Comparison of ENCODE assay signal across 16 cellular contexts in genomic region chr11:44942029-44942710, GRCh38. TPM values are rescaled to one million over a fixed set of nuclear protein-coding genes. Genes with fewer than 3 reads are reported as not detected.
DNase-seq lines count a peak whose midpoint lies in the region; ATAC-seq and TF ChIP-seq lines count a peak whose summit lies in the region.
"Had no signal": no experiment of that assay in that cellular context is flagged by ENCODE, and none has a peak within 500 bp of the region (broad histone marks: within the 10 kb centered on the region; RNA-seq: fewer than 3 reads in every experiment).

No MANE protein-coding gene starts in this region.

- POLR2A ChIA-PET in activated CD8-positive, alpha-beta T cell treated with anti-CD3 and anti-CD28 coated beads, Interleukin-2, amount 10 ng/mL, durations not matched to agents 7 days and 5 days (lab: Charles Lee): no interaction called here
- POLR2A ChIA-PET in activated CD8-positive, alpha-beta T cell treated with anti-CD3 and anti-CD28 coated beads for 36 hours (lab: Charles Lee): interaction anchor here (1.2 kb wide), 1 partner anchor 35 kb away, joined by 3 read pairs; no protein-coding TSS in a partner anchor
- POLR2A ChIA-PET in A673 (lab: Charles Lee; ENCODE audit: low non-redundant PET): no interaction called here

- peaks cover 3% of the 10 kb centered on the region for H3K27me3 Mint-ChIP-seq in activated CD8-positive, alpha-beta T cell treated with anti-CD3 and anti-CD28 coated beads, Interleukin-2, amount 10 ng/mL, durations not matched to agents 7 days and 5 days (ENCODE audit: low read depth)
- no peaks in the 10 kb centered on the region for H3K27me3 Mint-ChIP-seq in activated CD8-positive, alpha-beta T cell treated with anti-CD3 and anti-CD28 coated beads for 36 hours
- no peaks in the 10 kb centered on the region for H3K27me3 Mint-ChIP-seq in effector memory CD8-positive, alpha-beta T cell
- H3K27me3 Mint-ChIP-seq: T-cell had no signal

- H3K4me3 Mint-ChIP-seq in activated CD8-positive, alpha-beta T cell treated with anti-CD3 and anti-CD28 coated beads, Interleukin-2, amount 10 ng/mL, durations not matched to agents 7 days and 5 days: no peak overlapping the region
- no peak overlapping the region for H3K4me3 Mint-ChIP-seq in activated CD8-positive, alpha-beta T cell treated with anti-CD3 and anti-CD28 coated beads for 36 hours
- H3K4me3 Mint-ChIP-seq in effector memory CD8-positive, alpha-beta T cell: peak overlapping the region; percentile 31 to 48

- H3K27ac Mint-ChIP-seq in activated CD8-positive, alpha-beta T cell treated with anti-CD3 and anti-CD28 coated beads, Interleukin-2, amount 10 ng/mL, durations not matched to agents 7 days and 5 days: peak overlapping the region; percentile 53
- no peak overlapping the region for H3K27ac Mint-ChIP-seq in activated CD8-positive, alpha-beta T cell treated with anti-CD3 and anti-CD28 coated beads for 36 hours
- H3K27ac Mint-ChIP-seq in effector memory CD8-positive, alpha-beta T cell: peak overlapping the region; percentile 74 to 90

- no peak overlapping the region for H3K4me3 ChIP-seq in neutrophil (ENCODE audit: low read depth in 1 of 2, low read length in 1 of 2)
- H3K4me3 ChIP-seq in A673 (ENCODE audit: low read depth, low read length, poor library complexity, severe bottlenecking): no peak overlapping the region
- H3K4me3 ChIP-seq: tibial artery had no signal

- TF ChIP-seq CTCF in activated CD8-positive, alpha-beta T cell treated with anti-CD3 and anti-CD28 coated beads for 36 hours (IDR thresholded peaks at IDR 0.05): no peak
- TF ChIP-seq CTCF in neutrophil (IDR thresholded peaks at IDR 0.05) (no peak), A673 (conservative IDR thresholded peaks at IDR 0.05; ENCODE audit: low read depth, low read length) (no peak)

- CTCF ChIA-PET in activated CD8-positive, alpha-beta T cell treated with anti-CD3 and anti-CD28 coated beads, Interleukin-2, amount 10 ng/mL, durations not matched to agents 7 days and 5 days (lab: Charles Lee): interaction anchor here (0.9 to 9.2 kb wide), 3 partner anchors 161 to 168 kb away, joined by 4 to 364 read pairs (median 61); no protein-coding TSS in a partner anchor
- CTCF ChIA-PET in activated CD8-positive, alpha-beta T cell treated with anti-CD3 and anti-CD28 coated beads for 36 hours (lab: Charles Lee): interaction anchor here (2.0 to 24.5 kb wide), 2 partner anchors 15 to 160 kb away, joined by 5 to 942 read pairs; no protein-coding TSS in a partner anchor
- CTCF ChIA-PET in A673 (lab: Charles Lee): interaction anchor here (1.3 to 6.3 kb wide), 2 partner anchors 162 to 168 kb away, joined by 5 to 299 read pairs; no protein-coding TSS in a partner anchor

- H3K36me3 ChIP-seq in neutrophil (peaks cover 81% of the 10 kb centered on the region), A673 (ENCODE audit: insufficient read depth, low read length, poor library complexity, severe bottlenecking) (no peaks in the 10 kb centered on the region)

- no TSS peak for BruUV-seq in A673 (replicated peaks; lab: Mats Ljungman, UMichigan)

- no peak for ATAC-seq in activated CD8-positive, alpha-beta T cell treated with anti-CD3 and anti-CD28 coated beads, Interleukin-2, amount 10 ng/mL, durations not matched to agents 7 days and 5 days
- no peak for ATAC-seq in activated CD8-positive, alpha-beta T cell treated with anti-CD3 and anti-CD28 coated beads for 36 hours
- ATAC-seq in effector memory CD8-positive, alpha-beta T cell (replicated peaks): peak; percentile 29
- no peak for ATAC-seq in GM21390 (IDR thresholded peaks at IDR 0.05; ENCODE audit: unreplicated experiment)

- intact Hi-C loops in activated CD8-positive, alpha-beta T cell treated with anti-CD3 and anti-CD28 coated beads for 36 hours (cut with micrococcal nuclease): no loop called here
- intact Hi-C loops in A673 (cut with micrococcal nuclease; ENCODE audit: unreplicated experiment): no loop called here

- H3K9me3 ChIP-seq in neutrophil: no peaks in the 10 kb centered on the region
- no peaks in the 10 kb centered on the region for H3K9me3 ChIP-seq in A673 (ENCODE audit: low read depth, low read length, poor library complexity, severe bottlenecking)
- H3K9me3 ChIP-seq: tibial artery had no signal

- H3K9me3 Mint-ChIP-seq in activated CD8-positive, alpha-beta T cell treated with anti-CD3 and anti-CD28 coated beads, Interleukin-2, amount 10 ng/mL, durations not matched to agents 7 days and 5 days (ENCODE audit: insufficient read depth): no peaks in the 10 kb centered on the region
- H3K9me3 Mint-ChIP-seq in activated CD8-positive, alpha-beta T cell treated with anti-CD3 and anti-CD28 coated beads for 36 hours: no peaks in the 10 kb centered on the region
- no peaks in the 10 kb centered on the region for H3K9me3 Mint-ChIP-seq in effector memory CD8-positive, alpha-beta T cell
- H3K9me3 Mint-ChIP-seq: T-cell had no signal

- no peaks in the 10 kb centered on the region for H3K36me3 Mint-ChIP-seq in activated CD8-positive, alpha-beta T cell treated with anti-CD3 and anti-CD28 coated beads, Interleukin-2, amount 10 ng/mL, durations not matched to agents 7 days and 5 days (ENCODE audit: low read depth)
- no peaks in the 10 kb centered on the region for H3K36me3 Mint-ChIP-seq in activated CD8-positive, alpha-beta T cell treated with anti-CD3 and anti-CD28 coated beads for 36 hours (ENCODE audit: low read depth)
- H3K36me3 Mint-ChIP-seq in effector memory CD8-positive, alpha-beta T cell (ENCODE audit: insufficient read depth): peaks cover 12% of the 10 kb centered on the region
- H3K36me3 Mint-ChIP-seq: T-cell had no signal

- peaks cover 81 to 83% of the 10 kb centered on the region in 2 experiments for H3K4me1 ChIP-seq in neutrophil (ENCODE audit: control insufficient read depth in 1 of 2, insufficient read depth in 1 of 2, low read depth in 1 of 2, low read length in 1 of 2)
- peaks cover 5% of the 10 kb centered on the region for H3K4me1 ChIP-seq in A673 (ENCODE audit: insufficient read depth, low read length, poor library complexity, severe bottlenecking)

- no peak for DNase-seq in activated CD8-positive, alpha-beta T cell treated with anti-CD3 and anti-CD28 coated beads, Interleukin-2, amount 10 ng/mL, durations not matched to agents 7 days and 5 days
- DNase-seq in activated CD8-positive, alpha-beta T cell treated with anti-CD3 and anti-CD28 coated beads for 36 hours: no peak
- peak; percentile 22 for DNase-seq in LHCN-M2 (ENCODE audit: low read depth)
- no peak for DNase-seq in effector memory CD8-positive, alpha-beta T cell
- no peak for DNase-seq in A673 (ENCODE audit: low spot score)
- DNase-seq in activated CD4-positive, alpha-beta T cell treated with anti-CD3 and anti-CD28 coated beads, Interleukin-2, amount 50 U/mL, for 4 hours: no peak
- DNase-seq: activated CD8-positive, alpha-beta memory T cell treated with anti-CD3 and anti-CD28 coated beads for 24 hours; amniotic stem cell; NCI-H1048; NCI-H2081 treated with DMSO at 0.1 percent for 48 hours; NCI-H510A treated with DMSO at 0.1 percent for 48 hours; Right ventricle myocardium superior had no signal

- H3K4me1 Mint-ChIP-seq in activated CD8-positive, alpha-beta T cell treated with anti-CD3 and anti-CD28 coated beads, Interleukin-2, amount 10 ng/mL, durations not matched to agents 7 days and 5 days (ENCODE audit: low read depth): peaks cover 4% of the 10 kb centered on the region
- peaks cover 23% of the 10 kb centered on the region for H3K4me1 Mint-ChIP-seq in activated CD8-positive, alpha-beta T cell treated with anti-CD3 and anti-CD28 coated beads for 36 hours (ENCODE audit: low read depth)
- H3K4me1 Mint-ChIP-seq in effector memory CD8-positive, alpha-beta T cell (ENCODE audit: low read depth in 2 of 2): peaks cover 45 to 53% of the 10 kb centered on the region in 2 donors

- H3K27ac ChIP-seq in neutrophil (peak overlapping the region; percentile 79), A673 (ENCODE audit: low read depth, low read length, poor library complexity, severe bottlenecking) (no peak overlapping the region)
- H3K27ac ChIP-seq: tibial artery had no signal

- H3K27me3 ChIP-seq in neutrophil: no peaks in the 10 kb centered on the region
- H3K27me3 ChIP-seq in A673 (replicated peaks; ENCODE audit: insufficient read depth, low read depth, low read length, poor library complexity): no peaks in the 10 kb centered on the region
- H3K27me3 ChIP-seq: tibial artery had no signal

RNA-seq across cellular contexts. Expression of gene TP53I11, which starts 8.5 kb away (rescaled TPM):
- total RNA-seq in activated CD8-positive, alpha-beta T cell treated with anti-CD3 and anti-CD28 coated beads, Interleukin-2, amount 10 ng/mL, durations not matched to agents 7 days and 5 days: 1 to 10 TPM; 1.4 to 2.5 TPM
- 10 to 100 TPM; 15.2 to 17.5 TPM for total RNA-seq in activated CD8-positive, alpha-beta T cell treated with anti-CD3 and anti-CD28 coated beads for 36 hours
- total RNA-seq in LHCN-M2 (2014; rRNA removed): 13.3 and 21.6 TPM in 2 replicates
- polyA plus RNA-seq in LHCN-M2 (2012): 17.7 TPM
- 52.0 and 80.9 TPM in 2 replicates for total RNA-seq in A673 (2021)

Comparison
In these comparisons a context has a peak if more than half of its experiments do, and no peak if none do; other contexts are left out.
1. H3K4me3 Mint-ChIP-seq: peak in effector memory CD8-positive, alpha-beta T cell (2 of 2); none in activated CD8-positive, alpha-beta T cell treated with anti-CD3 and anti-CD28 coated beads, Interleukin-2, amount 10 ng/mL, durations not matched to agents 7 days and 5 days (single experiment) and activated CD8-positive, alpha-beta T cell treated with anti-CD3 and anti-CD28 coated beads for 36 hours (single experiment).